Comparison of ENCODE assay signal across 17 cellular contexts in the genomic region with DNA sequence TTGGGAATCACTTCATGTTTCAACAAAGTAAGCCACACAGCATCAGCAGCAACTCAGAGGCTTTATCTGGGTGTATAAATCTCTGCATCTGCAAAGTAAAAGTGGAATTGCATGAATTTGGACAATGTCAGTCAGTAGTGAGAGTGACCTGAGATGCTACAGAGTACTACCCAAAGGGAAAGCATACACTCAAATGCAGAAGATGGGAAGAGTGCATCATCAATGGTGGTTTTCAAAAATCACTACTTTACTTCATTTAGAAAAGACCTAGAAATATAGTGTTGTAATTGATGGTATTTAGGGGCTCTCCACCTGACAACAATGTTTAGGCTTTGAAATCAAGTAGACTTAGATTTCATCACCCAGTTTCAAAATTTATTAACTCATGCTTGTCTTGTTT. TPM values are rescaled to one million over a fixed set of nuclear protein-coding genes. Genes with fewer than 3 reads are reported as not detected.
DNase-seq lines count a peak whose midpoint lies in the region; ATAC-seq, FAIRE-seq and TF ChIP-seq lines count a peak whose summit lies in the region.
"Had no signal": no experiment of that assay in that cellular context is flagged by ENCODE, and none has a peak within 500 bp of the region (broad histone marks: within the 10 kb centered on the region; RNA-seq: fewer than 3 reads in every experiment).

No MANE protein-coding gene starts in this region.

- no peak overlapping the region for H2BK15ac ChIP-seq in mesendoderm (replicated peaks; ENCODE audit: low read depth)

- no peaks in the 10 kb centered on the region for H3K36me3 Mint-ChIP-seq in activated CD4-positive, alpha-beta T cell treated with anti-CD3 and anti-CD28 coated beads for 36 hours (ENCODE audit: low read depth)
- no peaks in the 10 kb centered on the region for H3K36me3 Mint-ChIP-seq in activated naive CD4-positive, alpha-beta T cell treated with anti-CD3 and anti-CD28 coated beads, Interleukin-2, amount 50 U/mL, for 72 hours

- ATAC-seq in activated CD4-positive, alpha-beta T cell treated with anti-CD3 and anti-CD28 coated beads for 36 hours: peak; percentile 78
- ATAC-seq in activated naive CD4-positive, alpha-beta T cell treated with anti-CD3 and anti-CD28 coated beads, Interleukin-2, amount 50 U/mL, for 72 hours: peak; percentile 73 to 85
- no peak for ATAC-seq in K562

- no peak overlapping the region for H2BK5ac ChIP-seq in mesendoderm (ENCODE audit: low read length)

- no peak for TF ChIP-seq RAD21 in K562 (CRISPR knock-in tag; conservative IDR thresholded peaks at IDR 0.05 in 1 of 2, IDR thresholded peaks at IDR 0.05 in 1 of 2)

- H3K27me3 Mint-ChIP-seq in activated CD4-positive, alpha-beta T cell treated with anti-CD3 and anti-CD28 coated beads for 36 hours: no peaks in the 10 kb centered on the region
- H3K27me3 Mint-ChIP-seq: B cell; CD4-positive, alpha-beta T cell had no signal

- TF ChIP-seq POLR2A in K562 (conservative IDR thresholded peaks at IDR 0.05): no peak

- peaks cover 28% of the 10 kb centered on the region for H3K4me1 Mint-ChIP-seq in activated CD4-positive, alpha-beta T cell treated with anti-CD3 and anti-CD28 coated beads for 36 hours

- H3K9ac ChIP-seq in K562 (ENCODE audit: insufficient read depth in 1 of 2, low read depth in 2 of 2, low read length in 2 of 2) (no peak overlapping the region), mesendoderm (ENCODE audit: low read length) (no peak overlapping the region)

- no peak for DNase-seq in activated CD4-positive, alpha-beta T cell treated with anti-CD3 and anti-CD28 coated beads for 36 hours
- DNase-seq in activated CD4-positive, alpha-beta T cell treated with anti-CD3 and anti-CD28 coated beads, Interleukin-2, amount 50 U/mL, for 4 hours: no peak
- no peak for DNase-seq in activated naive CD4-positive, alpha-beta T cell treated with anti-CD3 and anti-CD28 coated beads, Interleukin-2, amount 50 U/mL, for 72 hours (ENCODE audit: low spot score in 2 of 2)
- DNase-seq in activated naive CD4-positive, alpha-beta T cell (lab: John Stamatoyannopoulos, UW): no peak
- DNase-seq in K562 (ENCODE audit: extremely low read depth in 1 of 4, low spot score in 3 of 4): no peak
- DNase-seq in pons (ENCODE audit: low spot score): no peak
- DNase-seq in mesendoderm: no peak
- no peak for DNase-seq in HAP-1 (ENCODE audit: low spot score in 2 of 2)
- DNase-seq: C1 segment of cervical spinal cord; CD4-positive, alpha-beta T cell; DMS153; GF-D8; GOT3; H9 had no signal

- H4K20me1 ChIP-seq in K562 (replicated peaks; ENCODE audit: control insufficient read depth, insufficient read depth, low read length): no peaks in the 10 kb centered on the region

- no peak overlapping the region for H3K4me3 ChIP-seq in K562
- no peak overlapping the region for H3K4me3 ChIP-seq in mesendoderm (ENCODE audit: low read length)
- H3K4me3 ChIP-seq in HAP-1: no peak overlapping the region

- H2BK120ac ChIP-seq in mesendoderm (ENCODE audit: low read depth, low read length): no peak overlapping the region

- no peaks in the 10 kb centered on the region for H3K27me3 ChIP-seq in K562 (ENCODE audit: control insufficient read depth in 2 of 2, insufficient read depth in 2 of 2, low read length in 2 of 2)
- no peaks in the 10 kb centered on the region for H3K27me3 ChIP-seq in mesendoderm (ENCODE audit: insufficient read depth, low read length, poor library complexity)
- H3K27me3 ChIP-seq in HAP-1 (ENCODE audit: low read depth): no peaks in the 10 kb centered on the region

- POLR2A ChIA-PET in activated CD4-positive, alpha-beta T cell treated with anti-CD3 and anti-CD28 coated beads for 36 hours (lab: Charles Lee): interaction anchor here (0.6 kb wide), 1 partner anchor 25 kb away, joined by 3 read pairs; no protein-coding TSS in a partner anchor
- POLR2A ChIA-PET in K562 (lab: Yijun Ruan, JAX): no interaction called here

- CTCF ChIA-PET in activated CD4-positive, alpha-beta T cell treated with anti-CD3 and anti-CD28 coated beads for 36 hours (lab: Charles Lee): interaction anchor here (0.6 to 1.5 kb wide), 5 partner anchors 9 to 38 kb away, joined by 3 to 5 read pairs (median 3); no protein-coding TSS in a partner anchor
- CTCF ChIA-PET in K562 (lab: Yijun Ruan, JAX; ENCODE audit: low intra/inter-chr PET ratio): no interaction called here

- H3K27ac Mint-ChIP-seq in activated CD4-positive, alpha-beta T cell treated with anti-CD3 and anti-CD28 coated beads for 36 hours: peak overlapping the region; percentile 3
- peak overlapping the region; percentile 8 to 48 for H3K27ac Mint-ChIP-seq in activated naive CD4-positive, alpha-beta T cell treated with anti-CD3 and anti-CD28 coated beads, Interleukin-2, amount 50 U/mL, for 72 hours
- H3K27ac Mint-ChIP-seq: B cell; CD4-positive, alpha-beta T cell; H9 had no signal

- no peak overlapping the region for H4K5ac ChIP-seq in mesendoderm (ENCODE audit: low read length)

- no peak for TF ChIP-seq EP300 in K562 (IDR thresholded peaks at IDR 0.05; ENCODE audit: low read length)

- H3K79me1 ChIP-seq in mesendoderm (ENCODE audit: low read length): no peaks in the 10 kb centered on the region

- H3K9me1 ChIP-seq in K562 (ENCODE audit: control insufficient read depth, insufficient read depth, low read length): no peaks in the 10 kb centered on the region

- no peak overlapping the region for H3K18ac ChIP-seq in mesendoderm (ENCODE audit: low read length)

- H4K8ac ChIP-seq in mesendoderm (ENCODE audit: low read depth, low read length): no peak overlapping the region

- H3K9me3 ChIP-seq in K562 (replicated peaks; ENCODE audit: control insufficient read depth, insufficient read depth, low read depth, low read length) (no peaks in the 10 kb centered on the region), HAP-1 (no peaks in the 10 kb centered on the region)

- no peak overlapping the region for H3K23ac ChIP-seq in mesendoderm (ENCODE audit: low read length)

- no peaks in the 10 kb centered on the region; the same call in 2 of the 3 replicates for H3K36me3 ChIP-seq in K562 (ENCODE audit: control insufficient read depth, insufficient read depth, low read length)
- H3K36me3 ChIP-seq in mesendoderm (ENCODE audit: control insufficient read depth, insufficient read depth, low read length): no peaks in the 10 kb centered on the region
- no peaks in the 10 kb centered on the region for H3K36me3 ChIP-seq in HAP-1 (replicated peaks)

- H3K4ac ChIP-seq in mesendoderm (ENCODE audit: low read depth, low read length): no peak overlapping the region

- no peak overlapping the region for H3K56ac ChIP-seq in mesendoderm (ENCODE audit: low read length)

- intact Hi-C loops in activated CD4-positive, alpha-beta T cell treated with anti-CD3 and anti-CD28 coated beads for 36 hours (cut with DNase I, micrococcal nuclease): loop anchor here (1.0 to 5.0 kb wide), 3 partner anchors 25 to 143 kb away; a partner anchor contains a TSS
- intact Hi-C loops in K562 (cut with micrococcal nuclease): loop anchor here (2.0 kb wide), 1 partner anchor 25 kb away; a partner anchor contains a TSS

- BruUV-seq in K562 (replicated peaks; lab: Mats Ljungman, UMichigan): no TSS peak

- H2AK5ac ChIP-seq in mesendoderm (ENCODE audit: low read length): no peak overlapping the region

- FAIRE-seq in K562 (lab: Jason Lieb, UNC): peak; percentile 40
- FAIRE-seq: A204.1, GM19239 had no signal

- H3K4me3 Mint-ChIP-seq in activated CD4-positive, alpha-beta T cell treated with anti-CD3 and anti-CD28 coated beads for 36 hours: no peak overlapping the region
- H3K4me3 Mint-ChIP-seq: B cell; CD4-positive, alpha-beta T cell; H9 had no signal

- no peaks in the 10 kb centered on the region for H3K9me3 Mint-ChIP-seq in activated CD4-positive, alpha-beta T cell treated with anti-CD3 and anti-CD28 coated beads for 36 hours (ENCODE audit: low read depth)
- no peaks in the 10 kb centered on the region for H3K9me3 Mint-ChIP-seq in activated naive CD4-positive, alpha-beta T cell treated with anti-CD3 and anti-CD28 coated beads, Interleukin-2, amount 50 U/mL, for 72 hours
- H3K9me3 Mint-ChIP-seq: CD4-positive, alpha-beta T cell; H9 had no signal

- TF ChIP-seq CTCF in K562 (IDR thresholded peaks at IDR 0.05 in 2 of 3, conservative IDR thresholded peaks at IDR 0.05 in 1 of 3; ENCODE audit: insufficient read depth in 2 of 3, low read depth in 1 of 3, low read length in 3 of 3): no peak

- no peak overlapping the region for H3K4me2 ChIP-seq in K562 (ENCODE audit: insufficient read depth, low read length)
- no peak overlapping the region for H3K4me2 ChIP-seq in mesendoderm (ENCODE audit: low read length)

- H2AFZ ChIP-seq in K562 (ENCODE audit: low read depth, low read length): no peak overlapping the region

- in situ Hi-C loops in K562 (cut with MboI): no loop called here
- in situ Hi-C loops in HAP-1 (cut with MboI; ENCODE audit: low sequenced_read_pairs): no loop called here

- H3K4me1 ChIP-seq in K562 (replicated peaks in 1 of 2; ENCODE audit: control insufficient read depth in 2 of 2, insufficient read depth in 2 of 2, low read length in 2 of 2): no peaks in the 10 kb centered on the region
- H3K4me1 ChIP-seq in mesendoderm (ENCODE audit: control insufficient read depth, low read depth, low read length): no peaks in the 10 kb centered on the region
- H3K4me1 ChIP-seq in HAP-1: no peaks in the 10 kb centered on the region

- H3K79me2 ChIP-seq in K562 (ENCODE audit: control insufficient read depth, insufficient read depth, low read length): no peaks in the 10 kb centered on the region
- H3K79me2 ChIP-seq in mesendoderm (ENCODE audit: control insufficient read depth, insufficient read depth, low read length): no peaks in the 10 kb centered on the region

- no peak overlapping the region for H3K27ac ChIP-seq in K562 (ENCODE audit: extremely low read depth, low read depth, low read length)
- H3K27ac ChIP-seq in mesendoderm (ENCODE audit: low read depth, low read length): no peak overlapping the region

RNA-seq across cellular contexts. Expression of a gene that starts 24.5 kb away (rescaled TPM):
- 10 to 100 TPM; 16.4 to 24.9 TPM for total RNA-seq in activated CD4-positive, alpha-beta T cell treated with anti-CD3 and anti-CD28 coated beads for 36 hours
- total RNA-seq in activated naive CD4-positive, alpha-beta T cell treated with anti-CD3 and anti-CD28 coated beads, Interleukin-2, amount 50 U/mL, for 72 hours: 10 to 100 TPM; 27.0 to 35.0 TPM
- total RNA-seq in K562 (2011; cell fraction: chromatin; rRNA removed; ENCODE audit: low replicate concordance): 29.6 and 110 TPM in 2 replicates
- total RNA-seq in K562 (2011; cell fraction: nucleolus; rRNA removed): 12.8 and 18.0 TPM in 2 replicates
- 24.9 and 32.8 TPM in 2 replicates for total RNA-seq in K562 (2011; cell fraction: nucleoplasm; rRNA removed)
- total RNA-seq in K562 (2014; rRNA removed) (9.9 and 11.6 TPM in 2 replicates), K562 (2014; rRNA removed; fragmentation: Illumina TruSeq; extraction: Trizol) (22.9 and 25.4 TPM in 2 replicates), K562 (2015; rRNA removed; fragmentation: Illumina TruSeq; extraction: Trizol) (24.4 and 25.3 TPM in 2 replicates), K562 (2021) (23.5 and 23.7 TPM in 2 replicates)
- polyA plus RNA-seq in K562 (2011; rRNA removed) (19.6 and 20.0 TPM in 2 replicates), K562 (2014; fragmentation: Illumina TruSeq; extraction: Trizol) (16.0 and 19.2 TPM in 2 replicates), K562 (2014; fragmentation: Nextera tagmentation; extraction: Ambion mirVana) (1 to 10 TPM; 4.5 to 5.4 TPM), K562 (2014; rRNA removed) (12.8 and 13.2 TPM in 2 replicates)
- polyA plus RNA-seq in K562 (2011; cell fraction: cytosol; rRNA removed): 2.1 and 4.8 TPM in 2 replicates
- 26.6 and 33.3 TPM in 2 replicates for polyA plus RNA-seq in K562 (2011; cell fraction: nucleus; rRNA removed)
- 10.8 and 11.7 TPM in 2 replicates for polyA plus RNA-seq in K562 (2012)
- polyA minus RNA-seq in K562 (2011; rRNA and poly(A)+ RNA removed): 38.5 and 48.0 TPM in 2 replicates
- polyA minus RNA-seq in K562 (2011; cell fraction: cytosol; rRNA and poly(A)+ RNA removed): 11.6 and 13.0 TPM in 2 replicates
- polyA minus RNA-seq in K562 (2011; cell fraction: nucleus; rRNA and poly(A)+ RNA removed): 26.3 and 48.3 TPM in 2 replicates
- polyA plus RNA-seq in mesendoderm (2013, experiment 1 of 2): 14.1 TPM
- polyA plus RNA-seq in mesendoderm (2013, experiment 2 of 2): 14.7 TPM
